10 cellular contexts compared by ENCODE assay signal in the genomic region with DNA sequence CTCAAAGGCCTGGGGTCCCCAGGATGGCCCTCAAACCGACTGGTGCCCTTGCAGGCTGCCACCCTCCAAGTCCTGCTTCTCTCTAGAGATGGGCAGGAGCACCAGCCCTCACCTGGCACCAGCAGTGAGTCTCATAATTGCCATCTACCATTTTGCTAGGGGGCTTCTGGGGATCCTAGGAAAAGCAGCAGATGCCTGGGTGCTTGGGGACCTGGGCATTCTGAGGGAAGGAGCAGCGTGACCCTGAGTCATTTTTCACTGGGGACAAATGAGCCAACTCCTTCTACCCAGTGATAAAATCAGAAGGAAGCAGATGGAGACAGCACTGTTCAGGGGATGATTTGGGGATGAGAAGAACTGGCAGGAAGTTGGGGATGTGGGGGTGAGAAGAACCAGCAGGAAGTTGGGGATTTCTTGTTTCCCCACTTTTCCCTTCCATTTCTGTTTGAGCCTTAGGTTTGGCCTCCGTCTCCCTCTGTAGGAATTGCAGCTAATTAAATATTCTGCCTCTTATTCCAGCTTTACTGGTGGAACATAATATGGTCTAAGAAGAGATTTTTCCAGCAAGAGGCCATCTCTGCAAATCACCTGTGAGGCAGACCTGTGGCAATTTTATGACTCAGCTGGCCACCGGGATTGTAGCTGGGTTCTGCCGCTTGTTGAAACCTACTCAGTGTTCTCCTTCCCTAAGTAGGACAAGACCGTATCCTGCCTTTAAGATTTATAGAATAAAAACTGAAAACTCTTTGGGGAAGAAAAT. TPM values are rescaled to one million over a fixed set of nuclear protein-coding genes. Genes with fewer than 3 reads are reported as not detected.
DNase-seq lines count a peak whose midpoint lies in the region; ATAC-seq and TF ChIP-seq lines count a peak whose summit lies in the region.
"Not testable (repeated sequence)": the region's sequence is repeated elsewhere in the genome, so short reads cannot be mapped to it uniquely, and the experiment has no call there.
"Had no signal": no experiment of that assay in that cellular context is flagged by ENCODE, and none has a peak within 500 bp of the region (broad histone marks: within the 10 kb centered on the region; RNA-seq: fewer than 3 reads in every experiment).

No MANE protein-coding gene starts in this region.

- CTCF ChIA-PET in T-cell (lab: Charles Lee) = not testable (repeated sequence)

- peak overlapping the region; percentile 84 to 90 for H3K27ac Mint-ChIP-seq in T-cell
- H3K27ac Mint-ChIP-seq in activated T-cell treated with anti-CD3 and anti-CD28 coated beads, Interleukin-2, amount 50 U/mL, for 24 hours = peak overlapping the region; percentile 63
- H3K27ac Mint-ChIP-seq in endodermal cell, type B pancreatic cell: not testable (repeated sequence)

- peaks cover 0 to 19% (median 11%) of the 10 kb centered on the region in 11 experiments; a peak in 14 of 22 replicates for H3K27me3 ChIP-seq in BLaER1 treated with 17β-estradiol and CSF1 and Interleukin-3, amounts not matched to agents 10 nM and 100 nM
- not testable (repeated sequence) for H3K27me3 ChIP-seq in Loucy (ENCODE audit: insufficient read depth, low read length, poor library complexity, severe bottlenecking); endodermal cell (ENCODE audit: control insufficient read depth, insufficient read depth, low read length, poor library complexity, severe bottlenecking); right lobe of liver

- peak overlapping the region; percentile 72 to 98 (median 92) for H3K4me2 ChIP-seq in BLaER1 treated with 17β-estradiol and CSF1 and Interleukin-3, amounts not matched to agents 10 nM and 100 nM
- peak overlapping the region; percentile 31 for H3K4me2 ChIP-seq in Loucy (ENCODE audit: low read depth, low read length, poor library complexity, severe bottlenecking)

- peak overlapping the region in 6 of 10 experiments; percentile 14 to 33 (median 26); a peak in 7 of 20 replicates for H3K4me3 ChIP-seq in BLaER1 treated with 17β-estradiol and CSF1 and Interleukin-3, amounts not matched to agents 10 nM and 100 nM
- H3K4me3 ChIP-seq in Loucy (ENCODE audit: low read length, poor library complexity, severe bottlenecking); endodermal cell (ENCODE audit: low read length); right lobe of liver; skin epidermis: not testable (repeated sequence)

- ATAC-seq in T-cell (replicated peaks in 1 of 4); right lobe of liver: not testable (repeated sequence)

- peaks cover 0 to 48% (median 33%) of the 10 kb centered on the region in 3 donors for H3K4me1 Mint-ChIP-seq in T-cell
- H3K4me1 Mint-ChIP-seq in activated T-cell treated with anti-CD3 and anti-CD28 coated beads, Interleukin-2, amount 50 U/mL, for 24 hours (ENCODE audit: low read depth) = peaks cover 37% of the 10 kb centered on the region
- not testable (repeated sequence) for H3K4me1 Mint-ChIP-seq in endodermal cell; type B pancreatic cell (ENCODE audit: unreplicated experiment)

- H3K4me3 Mint-ChIP-seq in T-cell; activated T-cell treated with anti-CD3 and anti-CD28 coated beads, Interleukin-2, amount 50 U/mL, for 24 hours; endodermal cell; type B pancreatic cell: not testable (repeated sequence)

- 90% methylated on average over 5 of the region's 6 CpGs; no CpG with 5 or more reads in 1 of the 2 experiments for WGBS in endodermal cell (ENCODE audit: insufficient coverage in 1 of 2, insufficient read length in 1 of 2), 2 experiments
- 29% methylated on average over 5 of the region's 6 CpGs for WGBS in right lobe of liver (ENCODE audit: insufficient coverage, low coverage, low lambda C conversion rate, missing lambda C conversion rate)

- intact Hi-C loops in right lobe of liver (cut with DNase I) = not testable (repeated sequence)

- H3K27ac ChIP-seq in BLaER1 treated with 17β-estradiol and CSF1 and Interleukin-3, amounts not matched to agents 10 nM and 100 nM = peak overlapping the region; percentile 91 to 99 (median 97)
- H3K27ac ChIP-seq in endodermal cell (ENCODE audit: low read depth, low read length) = not testable (repeated sequence)
- H3K27ac ChIP-seq in right lobe of liver = peak overlapping the region in 2 of 3 donors; percentile 32 to 34
- H3K27ac ChIP-seq in skin epidermis = peak overlapping the region in 11 of 21 experiments; percentile 10 to 78 (median 49)

- H2AFZ ChIP-seq in Loucy (ENCODE audit: low read length) = not testable (repeated sequence)

- not testable (repeated sequence) for H3F3A ChIP-seq in Loucy (ENCODE audit: low read depth)

- H3K9me2 ChIP-seq in Loucy (replicated peaks; ENCODE audit: low read depth, low read length) = not testable (repeated sequence)

- not testable (repeated sequence) for H3K9me3 ChIP-seq in BLaER1 treated with 17β-estradiol and CSF1 and Interleukin-3, amounts not matched to agents 10 nM and 100 nM (replicated peaks in 1 of 11); Loucy (ENCODE audit: insufficient read depth, low read depth, low read length); endodermal cell (ENCODE audit: control insufficient read depth, low read length); right lobe of liver

- POLR2A ChIA-PET in T-cell (lab: Charles Lee) = not testable (repeated sequence)

- peaks cover 0 to 15% (median 9%) of the 10 kb centered on the region in 11 experiments; a peak in 12 of 22 replicates for H3K36me3 ChIP-seq in BLaER1 treated with 17β-estradiol and CSF1 and Interleukin-3, amounts not matched to agents 10 nM and 100 nM
- not testable (repeated sequence) for H3K36me3 ChIP-seq in Loucy (ENCODE audit: insufficient read depth, low read length); endodermal cell (ENCODE audit: control insufficient read depth, insufficient read depth, low read length); right lobe of liver

- DNase-seq in T-cell; activated T-cell treated with anti-CD3 and anti-CD28 coated beads, Interleukin-2, amount 50 U/mL, for 24 hours; right lobe of liver: not testable (repeated sequence)
- DNase-seq in endodermal cell (peak; percentile 56), type B pancreatic cell (ENCODE audit: extremely low spot score, unreplicated experiment) (peak; percentile 65)

- peaks cover 57 to 86% (median 78%) of the 10 kb centered on the region in 10 experiments for H3K4me1 ChIP-seq in BLaER1 treated with 17β-estradiol and CSF1 and Interleukin-3, amounts not matched to agents 10 nM and 100 nM
- H3K4me1 ChIP-seq in Loucy (ENCODE audit: insufficient read depth, low read length, poor library complexity, severe bottlenecking) = peaks cover 19% of the 10 kb centered on the region
- H3K4me1 ChIP-seq in endodermal cell (ENCODE audit: control insufficient read depth, insufficient read depth, low read length) = not testable (repeated sequence)
- peaks cover 0 to 14% (median 6%) of the 10 kb centered on the region in 4 donors for H3K4me1 ChIP-seq in right lobe of liver

- not testable (repeated sequence) for H3K79me2 ChIP-seq in Loucy (ENCODE audit: insufficient read depth, low read length)

- H3K9me3 Mint-ChIP-seq in T-cell; activated T-cell treated with anti-CD3 and anti-CD28 coated beads, Interleukin-2, amount 50 U/mL, for 24 hours; endodermal cell; type B pancreatic cell: not testable (repeated sequence)

- TF ChIP-seq POLR2A in right lobe of liver (IDR thresholded peaks at IDR 0.05) = not testable (repeated sequence)

- H3K36me3 Mint-ChIP-seq in T-cell; activated T-cell treated with anti-CD3 and anti-CD28 coated beads, Interleukin-2, amount 50 U/mL, for 24 hours (ENCODE audit: low read depth); endodermal cell (ENCODE audit: low read depth); type B pancreatic cell: not testable (repeated sequence)

- peak overlapping the region; percentile 83 to 99 (median 85) for H3K9ac ChIP-seq in BLaER1 treated with 17β-estradiol and CSF1 and Interleukin-3, amounts not matched to agents 10 nM and 100 nM
- peak overlapping the region; percentile 8 for H3K9ac ChIP-seq in Loucy (ENCODE audit: low read depth, low read length, poor library complexity, severe bottlenecking)
- not testable (repeated sequence) for H3K9ac ChIP-seq in endodermal cell (ENCODE audit: extremely low read depth, low read length, poor library complexity, severe bottlenecking)

- not testable (repeated sequence) for TF ChIP-seq CTCF in Loucy (conservative IDR thresholded peaks at IDR 0.05; ENCODE audit: low read length); endodermal cell (conservative IDR thresholded peaks at IDR 0.05); right lobe of liver (IDR thresholded peaks at IDR 0.05); type B pancreatic cell (conservative IDR thresholded peaks at IDR 0.05)

- H4K20me1 ChIP-seq in BLaER1 treated with 17β-estradiol and CSF1 and Interleukin-3, amounts not matched to agents 10 nM and 100 nM; Loucy (ENCODE audit: insufficient read depth, low read length, poor library complexity, severe bottlenecking): not testable (repeated sequence)

- H3K27me3 Mint-ChIP-seq in T-cell = peaks cover 26 to 70% of the 10 kb centered on the region in 2 donors
- H3K27me3 Mint-ChIP-seq in activated T-cell treated with anti-CD3 and anti-CD28 coated beads, Interleukin-2, amount 50 U/mL, for 24 hours = peaks cover 57% of the 10 kb centered on the region
- H3K27me3 Mint-ChIP-seq in endodermal cell (ENCODE audit: insufficient read depth) = peaks cover 21% of the 10 kb centered on the region
- H3K27me3 Mint-ChIP-seq in type B pancreatic cell = peaks cover 62% of the 10 kb centered on the region

RNA-seq across cellular contexts. Expression of a gene that starts 8.5 kb away (rescaled TPM):
- total RNA-seq in T-cell (1 to 10 TPM; 1.1 to 7.5 (median 1.4) TPM), endodermal cell (1 to 10 TPM in 1 of 2 donors, under 1 TPM in 1; 0.35 to 2.0 TPM), right lobe of liver (1 to 10 TPM in 1 of 6 experiments, under 1 TPM in 1, not detected in 4; 0.81 to 2.8 TPM), type B pancreatic cell (ENCODE audit: low replicate concordance) (0.41 TPM in 1 of 2 replicates, not detected in the other)
- polyA plus RNA-seq in endodermal cell (2013, experiment 1 of 2) = not detected
- polyA plus RNA-seq in endodermal cell (2013, experiment 2 of 2) = not detected
- total RNA-seq: A172; CD4-positive, CD25-positive, alpha-beta regulatory T cell had no signal
- polyA plus RNA-seq: CD4-positive, CD25-positive, alpha-beta regulatory T cell had no signal

RNA-seq across cellular contexts. Expression of a gene that starts 11.6 kb away (rescaled TPM):
- total RNA-seq in T-cell (10 to 100 TPM in 4 of 5 donors, 1 to 10 TPM in 1; 6.1 to 13.7 (median 12.2) TPM), endodermal cell (10 to 100 TPM; 13.1 to 18.4 TPM), right lobe of liver (1 to 10 TPM in 4 of 6 experiments, not detected in 2; 2.4 to 6.5 (median 3.7) TPM), type B pancreatic cell (ENCODE audit: low replicate concordance) (14.5 and 18.0 TPM in 2 replicates)
- 2.9 TPM for polyA plus RNA-seq in endodermal cell (2013, experiment 1 of 2)
- polyA plus RNA-seq in endodermal cell (2013, experiment 2 of 2) = 4.7 TPM
- polyA plus RNA-seq: CD4-positive, CD25-positive, alpha-beta regulatory T cell had no signal

RNA-seq across cellular contexts. Expression of a gene that starts 22.8 kb away (rescaled TPM):
- total RNA-seq in T-cell (10 to 100 TPM in 1 of 5 donors, 1 to 10 TPM in 4; 1.1 to 12.6 (median 2.2) TPM), endodermal cell (not detected), right lobe of liver (1 to 10 TPM in 2 of 6 experiments, under 1 TPM in 2, not detected in 2; 0.44 to 2.5 (median 1.5) TPM), type B pancreatic cell (ENCODE audit: low replicate concordance) (0.45 TPM in 1 of 2 replicates, not detected in the other)
- not detected for polyA plus RNA-seq in endodermal cell (2013, experiment 1 of 2)
- polyA plus RNA-seq in endodermal cell (2013, experiment 2 of 2) = not detected
- total RNA-seq: A172; CD4-positive, CD25-positive, alpha-beta regulatory T cell had no signal
